Comparison of ENCODE assay signal across 8 cellular contexts in genomic region chr4:40630335-40631021, GRCh38. TPM values are rescaled to one million over a fixed set of nuclear protein-coding genes. Genes with fewer than 3 reads are reported as not detected.
DNase-seq lines count a peak whose midpoint lies in the region; ATAC-seq and TF ChIP-seq lines count a peak whose summit lies in the region.

No MANE protein-coding gene starts in this region.

- H3K9me3 ChIP-seq in OCI-LY1 (ENCODE audit: low read length): no peaks in the 10 kb centered on the region

- TF ChIP-seq CTCF in OCI-LY1 (IDR thresholded peaks at IDR 0.05; ENCODE audit: low read length): no peak
- TF ChIP-seq CTCF in omental fat pad (IDR thresholded peaks at IDR 0.05): no peak

- no peaks in the 10 kb centered on the region for H3K36me3 ChIP-seq in OCI-LY1 (ENCODE audit: insufficient read depth, low read length)

- peaks cover 10% of the 10 kb centered on the region for H3K4me1 ChIP-seq in OCI-LY1 (ENCODE audit: insufficient read depth, low read length, severe bottlenecking)

- H3F3A ChIP-seq in OCI-LY1 (ENCODE audit: insufficient read depth, low read length): no peaks in the 10 kb centered on the region

- ATAC-seq in HG02798 (IDR thresholded peaks at IDR 0.05; ENCODE audit: poor library complexity, unreplicated experiment) (peak; percentile 60), omental fat pad (ENCODE audit: low FRiP score) (peak; percentile 13), GM18519 (IDR thresholded peaks at IDR 0.05; ENCODE audit: low FRiP score, unreplicated experiment) (no peak)

- peak overlapping the region; percentile 38 for H3K4me3 ChIP-seq in OCI-LY1 (ENCODE audit: low read depth, low read length, poor library complexity, severe bottlenecking)

- 0 out of 2 replicates have a peak, but pooled peaks cover 4% of the 10 kb centered on the region for H3K27me3 ChIP-seq in OCI-LY1 (ENCODE audit: insufficient read depth, low read length)

- H3K9ac ChIP-seq in OCI-LY1 (ENCODE audit: low read length): no peak overlapping the region

- H4K20me1 ChIP-seq in OCI-LY1 (ENCODE audit: insufficient read depth, low read length): no peaks in the 10 kb centered on the region

- DNase-seq in NCI-H82 (lab: John Stamatoyannopoulos, UW): peak; percentile 60
- no peak for DNase-seq in NCI-H82 treated with DMSO at 0.1 percent for 48 hours (lab: John Stamatoyannopoulos, UW; ENCODE audit: unreplicated experiment)
- peak; percentile 65 for DNase-seq in germinal center (ENCODE audit: low spot score)
- no peak for DNase-seq in omental fat pad (ENCODE audit: low spot score)
- no peak for DNase-seq in T1000 (lab: John Stamatoyannopoulos, UW)

- no peak overlapping the region for H2AFZ ChIP-seq in OCI-LY1 (ENCODE audit: low read length)

- H3K4me2 ChIP-seq in OCI-LY1 (ENCODE audit: low read length): peak overlapping the region; percentile 12

- H3K9me2 ChIP-seq in OCI-LY1 (ENCODE audit: low read depth, low read length): no peaks in the 10 kb centered on the region

- no peaks in the 10 kb centered on the region for H3K79me2 ChIP-seq in OCI-LY1 (ENCODE audit: insufficient read depth, low read length)

- no peak overlapping the region for H3K27ac ChIP-seq in OCI-LY1 (ENCODE audit: low read depth, low read length, poor library complexity, severe bottlenecking)

RNA-seq across cellular contexts. Expression of gene RBM47, which starts 0.8 kb away (rescaled TPM):
- 100 to 1,000 TPM in 1 of 4 donors, 10 to 100 TPM in 3; 51.0 to 124 (median 55.5) TPM for total RNA-seq in omental fat pad

Comparison
In these comparisons a context has a peak if more than half of its experiments do, and no peak if none do; other contexts are left out.
1. DNase-seq: peak in NCI-H82 (single experiment) and germinal center (single experiment); none in NCI-H82 treated with DMSO at 0.1 percent for 48 hours (single experiment), omental fat pad (single experiment) and T1000 (single experiment).